ENCODE assay signal across 1 cellular context in genomic region chr7:149229526-149229925, GRCh38.
TF ChIP-seq lines count a peak whose summit lies in the region.

No MANE protein-coding gene starts in this region.

TF ChIP-seq in GM12878, 131 proteins besides CTCF, POLR2A, EP300 and RAD21:
- TF ChIP-seq FOXM1 (IDR thresholded peaks at IDR 0.05; ENCODE audit: low read depth, low read length) = peak; percentile 28; the same call in 1 of the 2 replicates
- no peak for TF ChIP-seq MYB (IDR thresholded peaks at IDR 0.05; ENCODE audit: borderline replicate concordance, low read depth, low read length)
- no peak for TF ChIP-seq ZSCAN29 (IDR thresholded peaks at IDR 0.05)
